Comparison of ENCODE assay signal across 8 cellular contexts in the genomic region with DNA sequence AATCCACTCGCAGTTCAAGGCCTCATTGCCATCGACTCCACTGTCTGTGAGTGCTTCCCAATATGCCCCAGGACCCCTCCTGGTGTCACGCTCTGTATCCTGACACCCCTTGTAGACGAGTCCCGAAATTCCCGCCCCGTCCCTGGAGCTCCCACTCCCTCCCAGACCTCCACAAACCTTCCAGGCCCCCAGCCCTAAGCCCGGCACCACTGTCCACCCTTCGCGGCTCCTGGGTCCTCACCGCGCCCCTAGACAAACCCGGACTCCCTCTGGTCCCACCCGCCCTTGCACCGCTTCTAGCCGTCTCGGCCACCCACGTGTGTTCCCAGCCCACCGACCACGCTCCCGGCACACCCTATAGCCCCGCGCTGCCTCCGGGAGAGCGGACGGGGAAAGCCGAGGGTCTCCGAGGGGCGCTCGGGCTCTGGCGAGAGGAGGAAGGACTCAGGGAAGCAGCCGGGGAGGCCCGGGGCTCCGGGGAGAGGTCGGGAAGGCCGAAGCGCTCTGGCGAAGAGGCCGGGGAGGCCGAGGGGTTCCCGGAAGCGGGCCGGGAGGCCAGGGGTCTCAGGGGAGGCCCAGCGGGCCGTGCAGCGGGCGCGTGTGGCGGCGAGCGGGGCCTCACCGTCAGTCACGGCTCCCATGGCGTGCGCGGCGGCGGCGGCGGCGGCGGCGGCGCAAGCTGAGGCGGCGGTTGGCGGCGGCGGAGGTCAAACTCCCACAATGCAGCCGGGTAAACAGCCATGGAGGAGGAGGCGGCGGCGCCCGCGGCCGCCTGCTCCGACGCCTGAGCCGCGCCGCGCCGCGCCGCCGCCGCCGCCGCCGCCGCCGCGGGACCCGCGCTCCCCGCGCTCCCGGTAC. TPM values are rescaled to one million over a fixed set of nuclear protein-coding genes. Genes with fewer than 3 reads are reported as not detected.
DNase-seq lines count a peak whose midpoint lies in the region; ATAC-seq, FAIRE-seq and TF ChIP-seq lines count a peak whose summit lies in the region.

A gene with protein sequence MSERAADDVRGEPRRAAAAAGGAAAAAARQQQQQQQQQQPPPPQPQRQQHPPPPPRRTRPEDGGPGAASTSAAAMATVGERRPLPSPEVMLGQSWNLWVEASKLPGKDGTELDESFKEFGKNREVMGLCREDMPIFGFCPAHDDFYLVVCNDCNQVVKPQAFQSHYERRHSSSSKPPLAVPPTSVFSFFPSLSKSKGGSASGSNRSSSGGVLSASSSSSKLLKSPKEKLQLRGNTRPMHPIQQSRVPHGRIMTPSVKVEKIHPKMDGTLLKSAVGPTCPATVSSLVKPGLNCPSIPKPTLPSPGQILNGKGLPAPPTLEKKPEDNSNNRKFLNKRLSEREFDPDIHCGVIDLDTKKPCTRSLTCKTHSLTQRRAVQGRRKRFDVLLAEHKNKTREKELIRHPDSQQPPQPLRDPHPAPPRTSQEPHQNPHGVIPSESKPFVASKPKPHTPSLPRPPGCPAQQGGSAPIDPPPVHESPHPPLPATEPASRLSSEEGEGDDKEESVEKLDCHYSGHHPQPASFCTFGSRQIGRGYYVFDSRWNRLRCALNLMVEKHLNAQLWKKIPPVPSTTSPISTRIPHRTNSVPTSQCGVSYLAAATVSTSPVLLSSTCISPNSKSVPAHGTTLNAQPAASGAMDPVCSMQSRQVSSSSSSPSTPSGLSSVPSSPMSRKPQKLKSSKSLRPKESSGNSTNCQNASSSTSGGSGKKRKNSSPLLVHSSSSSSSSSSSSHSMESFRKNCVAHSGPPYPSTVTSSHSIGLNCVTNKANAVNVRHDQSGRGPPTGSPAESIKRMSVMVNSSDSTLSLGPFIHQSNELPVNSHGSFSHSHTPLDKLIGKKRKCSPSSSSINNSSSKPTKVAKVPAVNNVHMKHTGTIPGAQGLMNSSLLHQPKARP (plus strand): TSS at position 718 of the 858 bp plus-strand sequence. CDS start 48,732 bp downstream, outside the sequence.
A gene (minus strand): TSS at position 656 of the 858 bp plus-strand sequence. CDS start 15 bp downstream, at position 641.

- H3K9me3 ChIP-seq in heart right ventricle (no peaks in the 10 kb centered on the region), prostate gland (no peaks in the 10 kb centered on the region)

- intact Hi-C loops in heart right ventricle (cut with DNase I) (loop anchor here in 6 of 10 donors (5.0 to 10.0 kb wide), 4 partner anchors 44 to 131 kb away; a partner anchor contains a TSS), prostate gland (cut with DNase I) (no loop called here)

- peak; percentile 53 for ATAC-seq in GM19438 (IDR thresholded peaks at IDR 0.05; ENCODE audit: low read depth, unreplicated experiment)
- ATAC-seq in HG03565 (IDR thresholded peaks at IDR 0.05; ENCODE audit: unreplicated experiment), result peak; percentile 49
- peak; percentile 68 to 90 (median 84) for ATAC-seq in heart right ventricle

- WGBS in adipose tissue, 3 donors, result 0 to 1% (median 0%) methylated on average over 40 to 92 of the region's 98 CpGs
- WGBS in heart right ventricle, 2 donors, result 0 to 1% methylated on average over 58 to 87 of the region's 98 CpGs
- under 1% methylated on average over 70 of the region's 98 CpGs for WGBS in prostate gland

- H3K27me3 ChIP-seq in heart right ventricle, result no peaks in the 10 kb centered on the region
- no peaks in the 10 kb centered on the region for H3K27me3 ChIP-seq in prostate gland (replicated peaks; ENCODE audit: insufficient read depth)

- H3K36me3 ChIP-seq in heart right ventricle (peaks cover 0 to 16% (median 0%) of the 10 kb centered on the region in 9 donors), prostate gland (no peaks in the 10 kb centered on the region)

- H3K4me1 ChIP-seq in heart right ventricle (peaks cover 0 to 25% (median 19%) of the 10 kb centered on the region in 9 donors), prostate gland (replicated peaks) (no peaks in the 10 kb centered on the region)

- peak within 1 kb of the TSS; percentile 15 for H3K27ac ChIP-seq in adipose tissue (ENCODE audit: low read depth, low read length)
- H3K27ac ChIP-seq in heart right ventricle, result peak within 1 kb of the TSS; percentile 80 to 98 (median 92)
- peak within 1 kb of the TSS; percentile 86 to 89 for H3K27ac ChIP-seq in prostate gland

- peak; percentile 12 for TF ChIP-seq POLR2A in prostate gland (IDR thresholded peaks at IDR 0.05)

- TF ChIP-seq CTCF in heart right ventricle (IDR thresholded peaks at IDR 0.05) (no peak), prostate gland (IDR thresholded peaks at IDR 0.05) (peak in 1 of 4 experiments; percentile 6)

- peak within 1 kb of the TSS; percentile 74 to 100 (median 96) for H3K4me3 ChIP-seq in heart right ventricle
- H3K4me3 ChIP-seq in prostate gland, result peak within 1 kb of the TSS; percentile 92 to 98

- peak; percentile 11 for DNase-seq in COR-L47 (lab: John Stamatoyannopoulos, UW)
- peak; percentile 61 for DNase-seq in T follicular helper cell (ENCODE audit: low read depth)
- DNase-seq in heart right ventricle, result peak; percentile 74 to 78
- peak; percentile 46 for DNase-seq in prostate gland (ENCODE audit: low spot score)
- DNase-seq in urothelium cell line (ENCODE audit: low spot score), result peak; percentile 78

- FAIRE-seq in urothelium cell line (lab: Jason Lieb, UNC), result no peak

RNA-seq across cellular contexts. Expression of the first gene that starts in this region (rescaled TPM):
- polyA plus RNA-seq in adipose tissue (1 to 10 TPM; 5.2 to 8.4 (median 5.5) TPM), heart right ventricle (1 to 10 TPM; 1.7 to 5.0 TPM)
- total RNA-seq in heart right ventricle (10 to 100 TPM; 13.3 to 31.0 (median 22.4) TPM), prostate gland (10 to 100 TPM; 18.0 to 30.8 TPM)

RNA-seq across cellular contexts. Expression of the second gene that starts in this region (rescaled TPM):
- 100 to 1,000 TPM in 1 of 3 donors, 10 to 100 TPM in 2; 37.1 to 106 (median 41.8) TPM for polyA plus RNA-seq in adipose tissue
- 10 to 100 TPM; 71.3 to 97.8 (median 79.4) TPM for total RNA-seq in heart right ventricle
- polyA plus RNA-seq in heart right ventricle, result 100 to 1,000 TPM in 1 of 2 donors, 10 to 100 TPM in 1; 75.2 to 204 TPM
- total RNA-seq in prostate gland, result 10 to 100 TPM; 24.4 to 55.9 TPM

Comparison
In these comparisons a context has a peak if more than half of its experiments do, and no peak if none do; other contexts are left out.
1. Peak in every context shown above with its lines: DNase-seq, ATAC-seq, H3K4me3 ChIP-seq and H3K27ac ChIP-seq.
2. DNase-seq: peak in every context shown above with its lines; median percentile 78 in urothelium cell line; 76 in heart right ventricle; 61 in T follicular helper cell; 46 in prostate gland; 11 in COR-L47.
3. H3K27ac ChIP-seq: peak in every context shown above with its lines; median percentile 92 in heart right ventricle; 88 in prostate gland; 15 in adipose tissue.